ENCODE assay signal across 17 cellular contexts in genomic region chr17:80676096-80676466, GRCh38.
DNase-seq lines count a peak whose midpoint lies in the region; ATAC-seq and TF ChIP-seq lines count a peak whose summit lies in the region.
"Had no signal": no experiment of that assay in that cellular context is flagged by ENCODE, and none has a peak within 500 bp of the region (broad histone marks: within the 10 kb centered on the region; RNA-seq: fewer than 3 reads in every experiment).

No MANE protein-coding gene starts in this region.

- H3K79me2 ChIP-seq in DND-41 (ENCODE audit: insufficient read depth, low read length), result peaks cover 94% of the 10 kb centered on the region
- H3K79me2 ChIP-seq in GM23338 (replicated peaks; ENCODE audit: insufficient read depth), result peaks cover 74% of the 10 kb centered on the region

- H3K27ac ChIP-seq in DND-41 (ENCODE audit: low read length) (0 out of 2 replicates have a peak overlapping the region, but pooled peaks have one; percentile 39), GM23338 (ENCODE audit: low read depth) (no peak overlapping the region), upper lobe of left lung (no peak overlapping the region)
- H3K27ac ChIP-seq: KMS-11 had no signal

- no peaks in the 10 kb centered on the region for H3K27me3 ChIP-seq in DND-41 (ENCODE audit: insufficient read depth, low read length, poor library complexity)
- no peaks in the 10 kb centered on the region for H3K27me3 ChIP-seq in GM23338 (ENCODE audit: insufficient read depth)
- no peaks in the 10 kb centered on the region for H3K27me3 ChIP-seq in upper lobe of left lung

- no peaks in the 10 kb centered on the region for H3F3A ChIP-seq in GM23338 (replicated peaks; ENCODE audit: low read depth)

- TF ChIP-seq POLR2A in upper lobe of left lung (IDR thresholded peaks at IDR 0.05), result no peak

- peaks cover 6% of the 10 kb centered on the region for H3K9me3 Mint-ChIP-seq in activated CD4-positive, alpha-beta T cell treated with anti-CD3 and anti-CD28 coated beads, Interleukin-2, amount 10 ng/mL, durations not matched to agents 24 days and 14 days
- H3K9me3 Mint-ChIP-seq in activated naive CD8-positive, alpha-beta T cell treated with anti-CD3 and anti-CD28 coated beads, Interleukin-2, amount 50 U/mL, for 24 hours, result no peaks in the 10 kb centered on the region
- no peaks in the 10 kb centered on the region for H3K9me3 Mint-ChIP-seq in stimulated activated effector memory CD8-positive, alpha-beta T cell treated with anti-CD3 and anti-CD28 coated beads, Interleukin-12 subunit alpha, Interleukin-12 subunit beta, amount 100 ng/mL, for 72 hours
- H3K9me3 Mint-ChIP-seq in GM23338, result no peaks in the 10 kb centered on the region

- peaks cover 76% of the 10 kb centered on the region for H3K4me1 Mint-ChIP-seq in activated CD4-positive, alpha-beta T cell treated with anti-CD3 and anti-CD28 coated beads, Interleukin-2, amount 10 ng/mL, durations not matched to agents 24 days and 14 days
- peaks cover 84% of the 10 kb centered on the region for H3K4me1 Mint-ChIP-seq in activated naive CD8-positive, alpha-beta T cell treated with anti-CD3 and anti-CD28 coated beads, Interleukin-2, amount 50 U/mL, for 24 hours
- peaks cover 58% of the 10 kb centered on the region for H3K4me1 Mint-ChIP-seq in stimulated activated effector memory CD8-positive, alpha-beta T cell treated with anti-CD3 and anti-CD28 coated beads, Interleukin-12 subunit alpha, Interleukin-12 subunit beta, amount 100 ng/mL, for 72 hours
- peaks cover 35% of the 10 kb centered on the region for H3K4me1 Mint-ChIP-seq in GM23338

- H3K36me3 Mint-ChIP-seq in activated CD4-positive, alpha-beta T cell treated with anti-CD3 and anti-CD28 coated beads, Interleukin-2, amount 10 ng/mL, durations not matched to agents 24 days and 14 days (ENCODE audit: low read depth), result peaks cover 18% of the 10 kb centered on the region
- H3K36me3 Mint-ChIP-seq in activated naive CD8-positive, alpha-beta T cell treated with anti-CD3 and anti-CD28 coated beads, Interleukin-2, amount 50 U/mL, for 24 hours (ENCODE audit: low read depth), result peaks cover 22% of the 10 kb centered on the region
- no peaks in the 10 kb centered on the region for H3K36me3 Mint-ChIP-seq in stimulated activated effector memory CD8-positive, alpha-beta T cell treated with anti-CD3 and anti-CD28 coated beads, Interleukin-12 subunit alpha, Interleukin-12 subunit beta, amount 100 ng/mL, for 72 hours
- H3K36me3 Mint-ChIP-seq in GM23338 (ENCODE audit: low read depth), result no peaks in the 10 kb centered on the region

- WGBS in upper lobe of left lung, 2 donors, result 86% methylated on average over 7 of the region's 7 CpGs

- no peak for TF ChIP-seq EP300 in upper lobe of left lung (IDR thresholded peaks at IDR 0.05)

- TF ChIP-seq CTCF in DND-41 (IDR thresholded peaks at IDR 0.05; ENCODE audit: borderline replicate concordance, extremely low read depth, low read length, poor library complexity, severe bottlenecking) (no peak), GM23338 (conservative IDR thresholded peaks at IDR 0.05; ENCODE audit: low read depth in 2 of 2) (no peak), upper lobe of left lung (IDR thresholded peaks at IDR 0.05) (no peak)

- no peaks in the 10 kb centered on the region for H3K9me3 ChIP-seq in DND-41 (ENCODE audit: insufficient read depth, low read length, severe bottlenecking)
- no peaks in the 10 kb centered on the region for H3K9me3 ChIP-seq in upper lobe of left lung

- H3K4me2 ChIP-seq in DND-41 (ENCODE audit: insufficient read depth, low read length) (no peak overlapping the region), GM23338 (no peak overlapping the region)
- H3K4me2 ChIP-seq: KMS-11 had no signal

- no peaks in the 10 kb centered on the region for H3K9me2 ChIP-seq in GM23338 (ENCODE audit: insufficient read depth)

- H3K4me3 Mint-ChIP-seq in activated CD4-positive, alpha-beta T cell treated with anti-CD3 and anti-CD28 coated beads, Interleukin-2, amount 10 ng/mL, durations not matched to agents 24 days and 14 days, result peak overlapping the region; percentile 9
- H3K4me3 Mint-ChIP-seq in activated naive CD8-positive, alpha-beta T cell treated with anti-CD3 and anti-CD28 coated beads, Interleukin-2, amount 50 U/mL, for 24 hours, result peak overlapping the region; percentile 79
- H3K4me3 Mint-ChIP-seq in stimulated activated effector memory CD8-positive, alpha-beta T cell treated with anti-CD3 and anti-CD28 coated beads, Interleukin-12 subunit alpha, Interleukin-12 subunit beta, amount 100 ng/mL, for 72 hours, result no peak overlapping the region
- no peak overlapping the region for H3K4me3 Mint-ChIP-seq in GM23338

- no peak overlapping the region for H3K9ac ChIP-seq in DND-41 (ENCODE audit: low read depth, low read length)
- H3K9ac ChIP-seq: KMS-11 had no signal

- no peak overlapping the region for H2AFZ ChIP-seq in DND-41 (ENCODE audit: low read depth, low read length)
- no peak overlapping the region for H2AFZ ChIP-seq in GM23338

- no peak for ATAC-seq in DND-41 (ENCODE audit: insufficient read depth, low read depth)
- ATAC-seq in activated naive CD8-positive, alpha-beta T cell treated with anti-CD3 and anti-CD28 coated beads, Interleukin-2, amount 50 U/mL, for 24 hours, result peak; percentile 53
- no peak for ATAC-seq in stimulated activated effector memory CD8-positive, alpha-beta T cell treated with anti-CD3 and anti-CD28 coated beads, Interleukin-12 subunit alpha, Interleukin-12 subunit beta, amount 100 ng/mL, for 72 hours
- ATAC-seq in GM23338, result no peak
- ATAC-seq in upper lobe of left lung (ENCODE audit: low FRiP score in 2 of 2), result no peak

- H3K27ac Mint-ChIP-seq in activated CD4-positive, alpha-beta T cell treated with anti-CD3 and anti-CD28 coated beads, Interleukin-2, amount 10 ng/mL, durations not matched to agents 24 days and 14 days, result peak overlapping the region; percentile 45
- peak overlapping the region; percentile 88 for H3K27ac Mint-ChIP-seq in activated naive CD8-positive, alpha-beta T cell treated with anti-CD3 and anti-CD28 coated beads, Interleukin-2, amount 50 U/mL, for 24 hours
- peak overlapping the region; percentile 1 for H3K27ac Mint-ChIP-seq in stimulated activated effector memory CD8-positive, alpha-beta T cell treated with anti-CD3 and anti-CD28 coated beads, Interleukin-12 subunit alpha, Interleukin-12 subunit beta, amount 100 ng/mL, for 72 hours
- no peak overlapping the region for H3K27ac Mint-ChIP-seq in GM23338

- no peaks in the 10 kb centered on the region for H3K27me3 Mint-ChIP-seq in activated CD4-positive, alpha-beta T cell treated with anti-CD3 and anti-CD28 coated beads, Interleukin-2, amount 10 ng/mL, durations not matched to agents 24 days and 14 days
- no peaks in the 10 kb centered on the region for H3K27me3 Mint-ChIP-seq in activated naive CD8-positive, alpha-beta T cell treated with anti-CD3 and anti-CD28 coated beads, Interleukin-2, amount 50 U/mL, for 24 hours
- H3K27me3 Mint-ChIP-seq in GM23338 (ENCODE audit: insufficient read depth, low read depth, poor library complexity), result peaks cover 4% of the 10 kb centered on the region

- H3K4me3 ChIP-seq in DND-41 (ENCODE audit: low read depth in 1 of 2, low read length in 2 of 2), result no peak overlapping the region
- no peak overlapping the region for H3K4me3 ChIP-seq in GM23338
- H3K4me3 ChIP-seq in upper lobe of left lung, result no peak overlapping the region

- no peak for DNase-seq in activated CD4-positive, alpha-beta T cell treated with anti-CD3 and anti-CD28 coated beads, Interleukin-2, amount 10 ng/mL, durations not matched to agents 24 days and 14 days
- no peak for DNase-seq in activated CD4-positive, alpha-beta T cell treated with anti-CD3 and anti-CD28 coated beads for 1 hour
- DNase-seq in DND-41 (no peak), GM23338 (ENCODE audit: low spot score) (no peak), dedifferentiated amniotic fluid mesenchymal stem cell (ENCODE audit: extremely low spot score) (no peak), upper lobe of left lung (no peak)
- DNase-seq in activated naive CD8-positive, alpha-beta T cell treated with anti-CD3 and anti-CD28 coated beads, Interleukin-2, amount 50 U/mL, for 24 hours, result no peak
- no peak for DNase-seq in stimulated activated effector memory CD8-positive, alpha-beta T cell treated with anti-CD3 and anti-CD28 coated beads, Interleukin-12 subunit alpha, Interleukin-12 subunit beta, amount 100 ng/mL, for 72 hours (ENCODE audit: low spot score in 2 of 2)
- DNase-seq: C1 segment of cervical spinal cord, COR-L47, DMS153, H7, NCI-H187 treated with DMSO at 0.1 percent for 48 hours, NCI-H2171, NCI-H446 treated with DMSO at 0.1 percent for 48 hours, NCI-H774 had no signal

- intact Hi-C loops in activated CD4-positive, alpha-beta T cell treated with anti-CD3 and anti-CD28 coated beads, Interleukin-2, amount 10 ng/mL, durations not matched to agents 24 days and 14 days (cut with micrococcal nuclease), result loop anchor here (5.0 kb wide), 3 partner anchors 56 to 201 kb away; no protein-coding TSS in a partner anchor

- no peaks in the 10 kb centered on the region for H3K36me3 ChIP-seq in DND-41 (ENCODE audit: insufficient read depth, low read length)
- H3K36me3 ChIP-seq in GM23338 (ENCODE audit: insufficient read depth), result no peaks in the 10 kb centered on the region
- no peaks in the 10 kb centered on the region for H3K36me3 ChIP-seq in upper lobe of left lung

- H3K4me1 ChIP-seq in DND-41 (ENCODE audit: insufficient read depth, low read length) (peaks cover 29% of the 10 kb centered on the region), GM23338 (ENCODE audit: insufficient read depth) (peaks cover 17% of the 10 kb centered on the region; the same call in 1 of the 2 replicates), upper lobe of left lung (peaks cover 17 to 44% (median 26%) of the 10 kb centered on the region in 4 donors)

- H4K20me1 ChIP-seq in DND-41 (ENCODE audit: insufficient read depth, low read length), result peaks cover 31% of the 10 kb centered on the region; the same call in 1 of the 2 replicates
- peaks cover 5% of the 10 kb centered on the region; the same call in 1 of the 2 replicates for H4K20me1 ChIP-seq in GM23338 (replicated peaks; ENCODE audit: insufficient read depth)

TF ChIP-seq in GM23338, 12 proteins besides CTCF, POLR2A, EP300 and RAD21 (continues in another document):
- TF ChIP-seq POLR2AphosphoS5 (IDR thresholded peaks at IDR 0.05; ENCODE audit: low read depth) (no peak), CREB1 (CRISPR knock-in tag; IDR thresholded peaks at IDR 0.05; ENCODE audit: low read depth) (no peak), STAT1 (IDR thresholded peaks at IDR 0.05; ENCODE audit: unreplicated experiment) (no peak), ZNF114 (CRISPR knock-in tag; IDR thresholded peaks at IDR 0.05) (no peak), ZNF331 (CRISPR knock-in tag; IDR thresholded peaks at IDR 0.05; ENCODE audit: low read depth) (no peak), ETS1 (IDR thresholded peaks at IDR 0.05) (no peak)

Comparison
In these comparisons a context has a peak if more than half of its experiments do, and no peak if none do; other contexts are left out.
1. H3K4me3 Mint-ChIP-seq: peak in activated CD4-positive, alpha-beta T cell treated with anti-CD3 and anti-CD28 coated beads, Interleukin-2, amount 10 ng/mL, durations not matched to agents 24 days and 14 days (single experiment) and activated naive CD8-positive, alpha-beta T cell treated with anti-CD3 and anti-CD28 coated beads, Interleukin-2, amount 50 U/mL, for 24 hours (single experiment); none in stimulated activated effector memory CD8-positive, alpha-beta T cell treated with anti-CD3 and anti-CD28 coated beads, Interleukin-12 subunit alpha, Interleukin-12 subunit beta, amount 100 ng/mL, for 72 hours (single experiment) and GM23338 (single experiment).